In the genomic region with DNA sequence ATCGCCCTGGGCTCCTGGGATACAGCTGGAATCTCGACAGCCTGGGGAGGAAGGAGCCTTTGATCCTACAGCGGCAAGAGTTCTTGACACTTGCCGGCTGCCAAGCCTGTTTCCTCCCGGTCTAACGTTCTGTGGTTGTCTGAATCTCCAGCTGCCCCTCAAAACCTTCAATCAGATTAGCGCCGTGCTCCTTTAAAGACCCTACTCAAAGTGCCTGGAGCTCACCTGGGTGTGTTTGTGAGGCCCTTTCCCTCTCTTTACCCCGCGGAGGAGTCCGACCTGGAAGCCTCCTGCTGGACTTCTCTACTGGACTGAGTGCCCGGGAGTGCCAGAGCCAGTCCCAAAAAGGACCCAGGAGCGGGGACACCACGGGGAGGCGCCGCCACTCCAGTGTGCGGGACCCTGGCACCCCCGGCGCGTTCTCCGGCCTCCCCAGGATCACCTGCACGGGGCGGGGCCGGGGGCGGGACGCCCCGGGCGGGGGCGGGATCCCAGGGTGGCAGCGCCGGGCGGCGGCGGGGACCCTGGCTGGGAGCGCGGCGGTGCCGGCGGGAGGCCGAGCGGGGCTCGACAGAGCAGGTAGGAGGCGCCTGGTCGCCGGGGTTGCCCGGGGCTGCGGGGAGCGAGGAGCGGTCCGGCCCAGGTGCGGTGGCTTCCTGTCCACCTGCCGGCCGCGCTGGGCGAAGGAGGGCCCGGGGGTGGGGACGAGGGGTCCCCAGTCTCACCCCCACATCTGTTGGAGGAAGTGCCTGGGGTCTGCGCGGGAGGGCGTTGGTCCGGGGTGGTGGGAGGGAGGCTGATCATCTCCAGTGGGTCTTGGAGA, we compare ENCODE assay signal across 8 cellular contexts. TPM values are rescaled to one million over a fixed set of nuclear protein-coding genes. Genes with fewer than 3 reads are reported as not detected.
DNase-seq lines count a peak whose midpoint lies in the region; ATAC-seq, FAIRE-seq and TF ChIP-seq lines count a peak whose summit lies in the region.

A gene with protein sequence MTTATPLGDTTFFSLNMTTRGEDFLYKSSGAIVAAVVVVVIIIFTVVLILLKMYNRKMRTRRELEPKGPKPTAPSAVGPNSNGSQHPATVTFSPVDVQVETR (plus strand): TSS at position 497 of the 823 bp plus-strand sequence. CDS start 39,344 bp downstream, outside the sequence.

- H4K20me1 ChIP-seq in GM23248 (ENCODE audit: insufficient read depth), result no peaks in the 10 kb centered on the region

- no peak within 1 kb of the TSS for H3K27ac Mint-ChIP-seq in T-helper 2 cell treated with Interferon-gamma antibody and Interleukin-4, amounts not matched to agents 5 μg/mL and 100 μg/mL, for 36 hours

- DNase-seq in GM23248, result peak; percentile 18
- DNase-seq in T-helper 2 cell treated with Interferon-gamma antibody and Interleukin-4, amounts not matched to agents 5 μg/mL and 100 μg/mL, for 36 hours (ENCODE audit: low spot score), result no peak
- DNase-seq in colonic mucosa, result peak; percentile 79
- peak; percentile 66 to 87 (median 79) for DNase-seq in mucosa of descending colon
- no peak for DNase-seq in vagina (ENCODE audit: extremely low spot score in 2 of 2)
- DNase-seq in NOMO-1 treated with DMSO at 0.1 percent for 48 hours (lab: John Stamatoyannopoulos, UW; ENCODE audit: unreplicated experiment), result no peak
- DNase-seq in GM12892 (ENCODE audit: insufficient read length), result no peak

- no peaks in the 10 kb centered on the region for H3K9me2 ChIP-seq in GM23248 (ENCODE audit: insufficient read depth)

- H3K9me3 Mint-ChIP-seq in T-helper 2 cell treated with Interferon-gamma antibody and Interleukin-4, amounts not matched to agents 5 μg/mL and 100 μg/mL, for 36 hours, result no peaks in the 10 kb centered on the region

- no peak within 1 kb of the TSS for H3K9ac ChIP-seq in GM23248
- H3K9ac ChIP-seq in colonic mucosa (ENCODE audit: low read depth in 2 of 2, low read length in 2 of 2), result peak within 1 kb of the TSS; percentile 51 to 82

- peaks cover 4% of the 10 kb centered on the region for H3K4me1 Mint-ChIP-seq in T-helper 2 cell treated with Interferon-gamma antibody and Interleukin-4, amounts not matched to agents 5 μg/mL and 100 μg/mL, for 36 hours (ENCODE audit: low read depth)

- no peaks in the 10 kb centered on the region for H3K79me2 ChIP-seq in GM23248 (ENCODE audit: insufficient read depth)

- H3K9me3 ChIP-seq in GM23248 (ENCODE audit: low read depth) (no peaks in the 10 kb centered on the region), colonic mucosa (no peaks in the 10 kb centered on the region), mucosa of descending colon (no peaks in the 10 kb centered on the region), vagina (no peaks in the 10 kb centered on the region)

- H3K27me3 ChIP-seq in GM23248 (replicated peaks; ENCODE audit: insufficient read depth), result peaks cover 40% of the 10 kb centered on the region
- H3K27me3 ChIP-seq in colonic mucosa, result no peaks in the 10 kb centered on the region
- no peaks in the 10 kb centered on the region for H3K27me3 ChIP-seq in vagina

- H3K4me3 Mint-ChIP-seq in T-helper 2 cell treated with Interferon-gamma antibody and Interleukin-4, amounts not matched to agents 5 μg/mL and 100 μg/mL, for 36 hours, result peak within 1 kb of the TSS; percentile 55

- FAIRE-seq in GM12892 (lab: Jason Lieb, UNC), result no peak

- H3K4me3 ChIP-seq in GM23248 (no peak within 1 kb of the TSS), colonic mucosa (peak within 1 kb of the TSS; percentile 33), mucosa of descending colon (no peak within 1 kb of the TSS), vagina (peak within 1 kb of the TSS; percentile 19 to 37)

- H3K4me1 ChIP-seq in GM23248 (ENCODE audit: insufficient read depth) (no peaks in the 10 kb centered on the region), colonic mucosa (no peaks in the 10 kb centered on the region), mucosa of descending colon (ENCODE audit: low read depth) (peaks cover 9% of the 10 kb centered on the region), vagina (peaks cover 9% of the 10 kb centered on the region)

- intact Hi-C loops in colonic mucosa (cut with DNase I) (no loop called here), mucosa of descending colon (cut with DNase I, micrococcal nuclease) (no loop called here), vagina (cut with DNase I) (no loop called here)

- H2AFZ ChIP-seq in GM23248, result no peak within 1 kb of the TSS

- H3K27me3 Mint-ChIP-seq in T-helper 2 cell treated with Interferon-gamma antibody and Interleukin-4, amounts not matched to agents 5 μg/mL and 100 μg/mL, for 36 hours (ENCODE audit: low read depth), result peaks cover 51% of the 10 kb centered on the region

- H3K36me3 ChIP-seq in GM23248 (ENCODE audit: low read depth) (no peaks in the 10 kb centered on the region), colonic mucosa (no peaks in the 10 kb centered on the region), mucosa of descending colon (ENCODE audit: low read depth) (no peaks in the 10 kb centered on the region), vagina (no peaks in the 10 kb centered on the region)

- H3K36me3 Mint-ChIP-seq in T-helper 2 cell treated with Interferon-gamma antibody and Interleukin-4, amounts not matched to agents 5 μg/mL and 100 μg/mL, for 36 hours (ENCODE audit: low read depth), result no peaks in the 10 kb centered on the region

- H3K4me2 ChIP-seq in GM23248 (ENCODE audit: unreplicated experiment), result no peak within 1 kb of the TSS

- 9 to 12% methylated on average over 36 to 39 of the region's 61 CpGs for WGBS in GM23248 (ENCODE audit: low coverage in 1 of 2, low lambda C conversion rate in 2 of 2, missing lambda C conversion rate in 2 of 2), 2 experiments

- TF ChIP-seq CTCF in colonic mucosa (IDR thresholded peaks at IDR 0.05) (no peak), mucosa of descending colon (IDR thresholded peaks at IDR 0.05) (no peak), vagina (IDR thresholded peaks at IDR 0.05) (no peak)

- in situ Hi-C loops in GM23248 (cut with MboI), result no loop called here

- ATAC-seq in mucosa of descending colon (peak; percentile 83), GM21786 (IDR thresholded peaks at IDR 0.05; ENCODE audit: unreplicated experiment) (no peak)

- TF ChIP-seq POLR2A in vagina (IDR thresholded peaks at IDR 0.05) (no peak), GM12892 (IDR thresholded peaks at IDR 0.05; ENCODE audit: low read depth, low read length) (no peak)

- no peaks in the 10 kb centered on the region for H3F3A ChIP-seq in GM23248 (ENCODE audit: insufficient read depth)

- no peak within 1 kb of the TSS for H3K27ac ChIP-seq in GM23248
- no peak within 1 kb of the TSS for H3K27ac ChIP-seq in colonic mucosa
- H3K27ac ChIP-seq in vagina, result no peak within 1 kb of the TSS

RNA-seq across cellular contexts. Expression of the gene that starts here (rescaled TPM):
- total RNA-seq in GM23248 (2014; rRNA removed; shearing (Covaris generic)), result not detected in 2 replicates
- polyA plus RNA-seq in GM23248 (2016; fragmentation: Nextera tagmentation; extraction: Ambion mirVana), result not detected in 2 replicates
- total RNA-seq in colonic mucosa, result 1 to 10 TPM in 1 of 2 donors, under 1 TPM in 1; 0.72 to 2.7 TPM
- 1 to 10 TPM in 2 of 3 donors, under 1 TPM in 1; 0.60 to 1.9 (median 1.9) TPM for total RNA-seq in mucosa of descending colon
- total RNA-seq in vagina, result 0.25 TPM
- not detected for polyA plus RNA-seq in GM12892 (2012; ENCODE audit: missing spikeins)

Comparison
In these comparisons a context has a peak if more than half of its experiments do, and no peak if none do; other contexts are left out.
1. Peak in DNase-seq in GM23248; RNA of the gene not detected or under 1 TPM.
2. DNase-seq: peak in colonic mucosa (single experiment) and mucosa of descending colon (3 of 3); none in T-helper 2 cell treated with Interferon-gamma antibody and Interleukin-4, amounts not matched to agents 5 μg/mL and 100 μg/mL, for 36 hours (single experiment), vagina (0 of 2), NOMO-1 treated with DMSO at 0.1 percent for 48 hours (single experiment) and GM12892 (single experiment).
3. H3K4me3 ChIP-seq: peak in colonic mucosa (single experiment) and vagina (2 of 2); none in GM23248 (single experiment) and mucosa of descending colon (single experiment).